ENCODE assay signal across 15 cellular contexts in the genomic region with DNA sequence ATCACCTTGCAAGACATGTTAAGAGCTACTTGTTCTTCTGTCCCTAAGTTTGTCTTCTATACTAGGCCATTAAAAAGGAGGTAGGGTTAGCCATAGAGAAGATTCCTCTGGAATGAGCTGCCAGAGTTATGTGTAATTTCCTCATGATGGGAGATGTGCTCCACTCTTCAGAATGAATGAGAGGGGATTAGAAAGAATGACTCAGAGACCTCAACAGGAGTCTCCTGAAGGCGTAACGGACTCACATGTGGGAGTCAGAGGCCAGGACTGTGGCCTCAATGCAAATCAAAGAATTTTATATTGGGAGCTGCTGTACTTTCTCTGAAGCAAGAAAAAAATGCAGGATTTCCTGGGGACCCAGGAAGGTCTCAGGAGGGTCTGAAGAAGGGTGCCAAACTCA.
A peak's percentile ranks its signal among the peaks of the same experiment; 100 is the strongest.
DNase-seq lines count a peak whose midpoint lies in the region; FAIRE-seq and TF ChIP-seq lines count a peak whose summit lies in the region.
"Had no signal": no experiment of that assay in that cellular context is flagged by ENCODE, and none has a peak within 500 bp of the region (broad histone marks: within the 10 kb centered on the region; RNA-seq: fewer than 3 reads in every experiment).

No MANE protein-coding gene starts in this region.

- H3K9me3 ChIP-seq in adipocyte (ENCODE audit: control insufficient read depth, low read length) (no peaks in the 10 kb centered on the region), thyroid gland (no peaks in the 10 kb centered on the region)
- H3K9me3 ChIP-seq: SJSA1 had no signal

- intact Hi-C loops in thyroid gland (cut with DNase I) = no loop called here

- FAIRE-seq in GM12892 (lab: Jason Lieb, UNC) = no peak
- FAIRE-seq: keratinocyte had no signal

- DNase-seq in A172 (ENCODE audit: low spot score) = peak; percentile 88
- peak; percentile 74 for DNase-seq in HS-27A (ENCODE audit: low read depth)
- peak; percentile 36 for DNase-seq in adipocyte (ENCODE audit: low read depth)
- DNase-seq in islet precursor cell = peak; percentile 69
- no peak for DNase-seq in thyroid gland
- DNase-seq in GF-D8 (lab: John Stamatoyannopoulos, UW) = no peak
- DNase-seq in GM12892 (ENCODE audit: insufficient read length) = no peak
- DNase-seq in medulla oblongata (ENCODE audit: extremely low spot score) = no peak
- DNase-seq: activated CD4-positive, alpha-beta T cell treated with anti-CD3 and anti-CD28 coated beads, Interleukin-2, amount 10 ng/mL, durations not matched to agents 7 days and 5 days; activated naive CD8-positive, alpha-beta T cell treated with anti-CD3 and anti-CD28 coated beads, Interleukin-2, amount 10 ng/mL, durations not matched to agents 7 days and 5 days; activated T-cell treated with anti-CD3 and anti-CD28 coated beads, Interleukin-2, amount 50 U/mL, for 4 hours; COR-L47; NCI-H2171 treated with DMSO at 0.1 percent for 48 hours had no signal

- H3K9ac ChIP-seq in adipocyte (ENCODE audit: low read length) = no peak overlapping the region

- H3K27me3 ChIP-seq in adipocyte (replicated peaks; ENCODE audit: control insufficient read depth, insufficient read depth, low read length) (no peaks in the 10 kb centered on the region), thyroid gland (no peaks in the 10 kb centered on the region)
- H3K27me3 ChIP-seq: SJSA1 had no signal

- H3K4me1 ChIP-seq in adipocyte (ENCODE audit: control insufficient read depth, insufficient read depth, low read length) = no peaks in the 10 kb centered on the region
- no peaks in the 10 kb centered on the region for H3K4me1 ChIP-seq in thyroid gland

- 74 to 95% methylated on average over 2 of the region's 2 CpGs for WGBS in thyroid gland, 2 donors

- H3K27ac ChIP-seq in thyroid gland = no peak overlapping the region
- H3K27ac ChIP-seq: SJSA1 had no signal

- no peak for TF ChIP-seq CTCF in thyroid gland (IDR thresholded peaks at IDR 0.05)

- no peaks in the 10 kb centered on the region for H3K36me3 ChIP-seq in adipocyte (ENCODE audit: control insufficient read depth, insufficient read depth, low read length, severe bottlenecking)
- no peaks in the 10 kb centered on the region for H3K36me3 ChIP-seq in thyroid gland
- H3K36me3 ChIP-seq: SJSA1 had no signal

- no peak for TF ChIP-seq POLR2A in thyroid gland (IDR thresholded peaks at IDR 0.05)
- no peak for TF ChIP-seq POLR2A in GM12892 (IDR thresholded peaks at IDR 0.05; ENCODE audit: low read depth, low read length)

- H3K4me3 ChIP-seq in adipocyte (ENCODE audit: low read length) (no peak overlapping the region), thyroid gland (replicated peaks in 1 of 3) (no peak overlapping the region)
- H3K4me3 ChIP-seq: SJSA1 had no signal

Comparison
In these comparisons a context has a peak if more than half of its experiments do, and no peak if none do; other contexts are left out.
1. DNase-seq: peak in A172 (single experiment), HS-27A (single experiment), adipocyte (single experiment) and islet precursor cell (single experiment); none in thyroid gland (0 of 2), GF-D8 (single experiment), GM12892 (single experiment) and medulla oblongata (single experiment).